Comparison of ENCODE assay signal across 13 cellular contexts in the genomic region with DNA sequence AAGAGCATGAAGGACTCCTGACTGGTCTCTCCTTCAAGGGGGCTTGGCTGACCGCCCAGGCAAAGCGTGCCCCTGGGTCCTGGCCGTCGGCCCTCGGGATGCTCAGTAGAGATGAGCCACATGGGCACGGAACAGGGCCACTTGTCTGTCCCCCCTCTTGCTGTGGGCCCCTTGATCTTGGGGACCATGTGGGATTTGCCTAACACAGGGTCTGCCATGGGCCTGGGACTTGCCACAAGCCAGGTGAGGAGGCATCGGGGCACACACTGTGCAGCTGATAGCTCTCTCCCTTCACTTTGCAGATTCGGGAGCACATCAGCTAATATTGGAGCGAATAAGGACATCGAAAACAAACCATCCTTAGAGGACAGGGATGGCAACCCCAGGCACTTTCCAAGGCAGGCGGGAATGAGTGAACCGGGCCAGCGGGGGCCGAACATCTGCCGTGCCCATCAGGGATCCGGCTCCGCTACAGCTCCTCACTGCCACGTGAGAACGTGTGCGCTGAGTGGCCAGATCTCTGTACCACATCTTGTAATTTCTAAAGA.
A peak's percentile ranks its signal among the peaks of the same experiment; 100 is the strongest.
DNase-seq lines count a peak whose midpoint lies in the region; ATAC-seq and TF ChIP-seq lines count a peak whose summit lies in the region.
"Had no signal": no experiment of that assay in that cellular context is flagged by ENCODE, and none has a peak within 500 bp of the region (broad histone marks: within the 10 kb centered on the region; RNA-seq: fewer than 3 reads in every experiment).

No MANE protein-coding gene starts in this region.

- TF ChIP-seq CTCF in natural killer cell (IDR thresholded peaks at IDR 0.05): no peak
- no peak for TF ChIP-seq CTCF in osteocyte (IDR thresholded peaks at IDR 0.05)
- no peak for TF ChIP-seq CTCF in vagina (IDR thresholded peaks at IDR 0.05)
- no peak for TF ChIP-seq CTCF in Calu3 (IDR thresholded peaks at IDR 0.05; ENCODE audit: unreplicated experiment)

- no peak for TF ChIP-seq POLR2A in vagina (IDR thresholded peaks at IDR 0.05)

- no peaks in the 10 kb centered on the region for H3K4me1 Mint-ChIP-seq in activated naive CD8-positive, alpha-beta T cell treated with anti-CD3 and anti-CD28 coated beads, Interleukin-2, amount 50 U/mL, for 24 hours
- H3K4me1 Mint-ChIP-seq in activated naive CD8-positive, alpha-beta T cell treated with anti-CD3 and anti-CD28 coated beads for 36 hours: no peaks in the 10 kb centered on the region
- H3K4me1 Mint-ChIP-seq in natural killer cell (no peaks in the 10 kb centered on the region), osteocyte (ENCODE audit: unreplicated experiment) (no peaks in the 10 kb centered on the region), Calu3 (ENCODE audit: low read depth, unreplicated experiment) (no peaks in the 10 kb centered on the region)

- peak; percentile 17 for ATAC-seq in activated naive CD8-positive, alpha-beta T cell treated with anti-CD3 and anti-CD28 coated beads, Interleukin-2, amount 50 U/mL, for 24 hours
- no peak for ATAC-seq in natural killer cell

- no peaks in the 10 kb centered on the region for H3K36me3 ChIP-seq in vagina
- H3K36me3 ChIP-seq: BLaER1 had no signal

- H3K27ac ChIP-seq in vagina: no peak overlapping the region
- H3K27ac ChIP-seq: BLaER1, GM23248 had no signal

- DNase-seq in activated naive CD8-positive, alpha-beta T cell treated with anti-CD3 and anti-CD28 coated beads, Interleukin-2, amount 50 U/mL, for 24 hours: no peak
- no peak for DNase-seq in activated naive CD8-positive, alpha-beta T cell treated with anti-CD3 and anti-CD28 coated beads for 36 hours
- DNase-seq in natural killer cell: peak; percentile 4
- peak; percentile 84 for DNase-seq in osteocyte (ENCODE audit: extremely low spot score, unreplicated experiment)
- DNase-seq in vagina (ENCODE audit: extremely low spot score in 2 of 2): peak; percentile 10 to 82
- DNase-seq in hepatic stellate cell (ENCODE audit: low spot score): no peak
- DNase-seq in NCI-H748 (lab: John Stamatoyannopoulos, UW; ENCODE audit: unreplicated experiment): no peak
- DNase-seq in Calu3: no peak
- DNase-seq: 8988T, AML-193, DMS 273 treated with DMSO at 0.1 percent for 48 hours, GM23248 had no signal

- no peaks in the 10 kb centered on the region for H3K27me3 ChIP-seq in vagina
- H3K27me3 ChIP-seq: BLaER1 had no signal

- intact Hi-C loops in natural killer cell (cut with micrococcal nuclease) (no loop called here), vagina (cut with DNase I) (no loop called here), Calu3 (cut with micrococcal nuclease; ENCODE audit: unreplicated experiment) (no loop called here)

- no peaks in the 10 kb centered on the region for H3K27me3 Mint-ChIP-seq in activated naive CD8-positive, alpha-beta T cell treated with anti-CD3 and anti-CD28 coated beads, Interleukin-2, amount 50 U/mL, for 24 hours
- H3K27me3 Mint-ChIP-seq in activated naive CD8-positive, alpha-beta T cell treated with anti-CD3 and anti-CD28 coated beads for 36 hours: no peaks in the 10 kb centered on the region
- H3K27me3 Mint-ChIP-seq in natural killer cell (ENCODE audit: low read depth in 2 of 2): no peaks in the 10 kb centered on the region
- H3K27me3 Mint-ChIP-seq in osteocyte (ENCODE audit: unreplicated experiment): no peaks in the 10 kb centered on the region
- no peaks in the 10 kb centered on the region for H3K27me3 Mint-ChIP-seq in Calu3 (ENCODE audit: unreplicated experiment)

- no peaks in the 10 kb centered on the region for H3K9me3 Mint-ChIP-seq in activated naive CD8-positive, alpha-beta T cell treated with anti-CD3 and anti-CD28 coated beads, Interleukin-2, amount 50 U/mL, for 24 hours
- H3K9me3 Mint-ChIP-seq in activated naive CD8-positive, alpha-beta T cell treated with anti-CD3 and anti-CD28 coated beads for 36 hours: no peaks in the 10 kb centered on the region
- H3K9me3 Mint-ChIP-seq in natural killer cell (no peaks in the 10 kb centered on the region), osteocyte (ENCODE audit: unreplicated experiment) (no peaks in the 10 kb centered on the region), Calu3 (ENCODE audit: low read depth, unreplicated experiment) (peaks cover 12% of the 10 kb centered on the region)

- no peaks in the 10 kb centered on the region for H3K9me3 ChIP-seq in vagina
- H3K9me3 ChIP-seq: BLaER1 had no signal

- H3K4me3 ChIP-seq in vagina: no peak overlapping the region
- H3K4me3 ChIP-seq: BLaER1, GM23248 had no signal

- H3K4me3 Mint-ChIP-seq in activated naive CD8-positive, alpha-beta T cell treated with anti-CD3 and anti-CD28 coated beads, Interleukin-2, amount 50 U/mL, for 24 hours: no peak overlapping the region
- no peak overlapping the region for H3K4me3 Mint-ChIP-seq in activated naive CD8-positive, alpha-beta T cell treated with anti-CD3 and anti-CD28 coated beads for 36 hours
- H3K4me3 Mint-ChIP-seq in natural killer cell (no peak overlapping the region), osteocyte (ENCODE audit: unreplicated experiment) (no peak overlapping the region), Calu3 (ENCODE audit: low read depth, unreplicated experiment) (no peak overlapping the region)

- no TSS peak for BruUV-seq in Calu3 (replicated peaks; lab: Mats Ljungman, UMichigan)

- CTCF ChIA-PET in Calu3 (lab: Charles Lee): no interaction called here

- no peak overlapping the region for H3K27ac Mint-ChIP-seq in activated naive CD8-positive, alpha-beta T cell treated with anti-CD3 and anti-CD28 coated beads, Interleukin-2, amount 50 U/mL, for 24 hours
- H3K27ac Mint-ChIP-seq in activated naive CD8-positive, alpha-beta T cell treated with anti-CD3 and anti-CD28 coated beads for 36 hours: no peak overlapping the region
- no peak overlapping the region for H3K27ac Mint-ChIP-seq in natural killer cell
- H3K27ac Mint-ChIP-seq in osteocyte (ENCODE audit: unreplicated experiment): no peak overlapping the region
- H3K27ac Mint-ChIP-seq in Calu3 (ENCODE audit: unreplicated experiment): no peak overlapping the region

- H3K4me1 ChIP-seq in vagina: no peaks in the 10 kb centered on the region

- no peaks in the 10 kb centered on the region for H3K36me3 Mint-ChIP-seq in activated naive CD8-positive, alpha-beta T cell treated with anti-CD3 and anti-CD28 coated beads, Interleukin-2, amount 50 U/mL, for 24 hours (ENCODE audit: low read depth)
- no peaks in the 10 kb centered on the region for H3K36me3 Mint-ChIP-seq in activated naive CD8-positive, alpha-beta T cell treated with anti-CD3 and anti-CD28 coated beads for 36 hours
- H3K36me3 Mint-ChIP-seq in natural killer cell: no peaks in the 10 kb centered on the region
- no peaks in the 10 kb centered on the region for H3K36me3 Mint-ChIP-seq in osteocyte (ENCODE audit: unreplicated experiment)
- peaks cover 5% of the 10 kb centered on the region for H3K36me3 Mint-ChIP-seq in Calu3 (ENCODE audit: insufficient read depth, unreplicated experiment)

Comparison
In these comparisons a context has a peak if more than half of its experiments do, and no peak if none do; other contexts are left out.
1. DNase-seq: peak in natural killer cell (single experiment), osteocyte (single experiment) and vagina (2 of 2); none in activated naive CD8-positive, alpha-beta T cell treated with anti-CD3 and anti-CD28 coated beads, Interleukin-2, amount 50 U/mL, for 24 hours (single experiment), activated naive CD8-positive, alpha-beta T cell treated with anti-CD3 and anti-CD28 coated beads for 36 hours (single experiment), hepatic stellate cell (single experiment), NCI-H748 (single experiment) and Calu3 (single experiment).